ENCODE assay signal across 8 cellular contexts in genomic region chr1:146050652-146050963, GRCh38. TPM values are rescaled to one million over a fixed set of nuclear protein-coding genes. Genes with fewer than 3 reads are reported as not detected.
DNase-seq lines count a peak whose midpoint lies in the region; ATAC-seq and TF ChIP-seq lines count a peak whose summit lies in the region.
"Not testable (repeated sequence)": the region's sequence is repeated elsewhere in the genome, so short reads cannot be mapped to it uniquely, and the experiment has no call there.

No MANE protein-coding gene starts in this region.

- H3F3A ChIP-seq in DOHH2 (ENCODE audit: control insufficient read depth, insufficient read depth), result peaks cover 10% of the 10 kb centered on the region
- H3F3A ChIP-seq in PC-3 (ENCODE audit: low read length, unreplicated experiment), result not testable (repeated sequence)

- not testable (repeated sequence) for H3K36me3 Mint-ChIP-seq in activated CD4-positive, alpha-beta T cell treated with anti-CD3 and anti-CD28 coated beads, Interleukin-2, amount 10 ng/mL, durations not matched to agents 7 days and 5 days (ENCODE audit: low read depth); natural killer cell

- not testable (repeated sequence) for TF ChIP-seq EP300 in stomach (IDR thresholded peaks at IDR 0.05)

- H3K4me2 ChIP-seq in DOHH2 (ENCODE audit: low read length) (peak overlapping the region; percentile 19; the same call in 1 of the 2 replicates), PC-3 (ENCODE audit: low read length) (peak overlapping the region; percentile 60)

- peak overlapping the region; percentile 99 for H3K27ac ChIP-seq in 22Rv1
- H3K27ac ChIP-seq in DOHH2 (ENCODE audit: low read depth, low read length), result not testable (repeated sequence)
- H3K27ac ChIP-seq in PC-3 (ENCODE audit: low read length), result 0 out of 2 replicates have a peak overlapping the region, but pooled peaks have one; percentile 79
- H3K27ac ChIP-seq in body of pancreas, result peak overlapping the region in 3 of 4 donors; percentile 16 to 83 (median 53)
- H3K27ac ChIP-seq in stomach, result peak overlapping the region in 3 of 5 donors; percentile 7 to 91 (median 88)

- POLR2A ChIA-PET in PC-3 (lab: Charles Lee; ENCODE audit: unreplicated experiment); activated CD4-positive, alpha-beta T cell treated with anti-CD3 and anti-CD28 coated beads, Interleukin-2, amount 10 ng/mL, durations not matched to agents 7 days and 5 days (lab: Charles Lee): not testable (repeated sequence)

- not testable (repeated sequence) for H2AFZ ChIP-seq in PC-3 (ENCODE audit: low read length)

- not testable (repeated sequence) for H3K79me2 ChIP-seq in DOHH2 (ENCODE audit: control insufficient read depth, low read length); PC-3 (ENCODE audit: low read length)

- H3K36me3 ChIP-seq in DOHH2 (ENCODE audit: control insufficient read depth, low read length); PC-3 (ENCODE audit: low read depth, low read length); body of pancreas (replicated peaks in 1 of 2; ENCODE audit: insufficient read depth in 1 of 2, low read depth in 2 of 2); stomach: not testable (repeated sequence)

- not testable (repeated sequence) for TF ChIP-seq CTCF in 22Rv1 (IDR thresholded peaks at IDR 0.05); DOHH2 (IDR thresholded peaks at IDR 0.05; ENCODE audit: low read depth, low read length, poor library complexity, severe bottlenecking); PC-3 (conservative IDR thresholded peaks at IDR 0.05; ENCODE audit: low read depth, low read length); body of pancreas (IDR thresholded peaks at IDR 0.05); natural killer cell (IDR thresholded peaks at IDR 0.05); stomach (IDR thresholded peaks at IDR 0.05)

- CTCF ChIA-PET in PC-3 (lab: Charles Lee), result interaction anchor here (1.9 kb wide), 1 partner anchor 18 kb away, joined by 7 read pairs; no protein-coding TSS in a partner anchor
- CTCF ChIA-PET in activated CD4-positive, alpha-beta T cell treated with anti-CD3 and anti-CD28 coated beads, Interleukin-2, amount 10 ng/mL, durations not matched to agents 7 days and 5 days (lab: Charles Lee), result interaction anchor here (2.1 kb wide), 1 partner anchor 14 kb away, joined by 10 read pairs; no protein-coding TSS in a partner anchor

- not testable (repeated sequence) for H3K9me3 ChIP-seq in DOHH2 (ENCODE audit: control insufficient read depth, insufficient read depth, low read length); PC-3 (ENCODE audit: low read length); body of pancreas; stomach

- not testable (repeated sequence) for TF ChIP-seq POLR2A in body of pancreas (IDR thresholded peaks at IDR 0.05); stomach (IDR thresholded peaks at IDR 0.05)

- not testable (repeated sequence) for H3K4me3 Mint-ChIP-seq in activated CD4-positive, alpha-beta T cell treated with anti-CD3 and anti-CD28 coated beads, Interleukin-2, amount 10 ng/mL, durations not matched to agents 7 days and 5 days; natural killer cell

- H3K27me3 ChIP-seq in DOHH2 (ENCODE audit: control insufficient read depth, low read length); PC-3 (ENCODE audit: low read length); body of pancreas; stomach: not testable (repeated sequence)

- not testable (repeated sequence) for H3K4me3 ChIP-seq in DOHH2 (ENCODE audit: low read length); body of pancreas; stomach
- peak overlapping the region; percentile 27; the same call in 1 of the 2 replicates for H3K4me3 ChIP-seq in PC-3 (ENCODE audit: low read length)

- not testable (repeated sequence) for H3K9ac ChIP-seq in PC-3 (ENCODE audit: low read length)

- 56 to 61% methylated on average over 3 of the region's 3 CpGs for WGBS in body of pancreas, 2 donors
- WGBS in stomach, 5 donors, result 26 to 51% (median 47%) methylated on average over 3 of the region's 3 CpGs

- H4K20me1 ChIP-seq in DOHH2 (ENCODE audit: control insufficient read depth, insufficient read depth, low read depth, low read length); PC-3 (ENCODE audit: low read length): not testable (repeated sequence)

- not testable (repeated sequence) for DNase-seq in PC-3; activated CD4-positive, alpha-beta T cell treated with anti-CD3 and anti-CD28 coated beads, Interleukin-2, amount 10 ng/mL, durations not matched to agents 7 days and 5 days; body of pancreas; natural killer cell; stomach
- DNase-seq in left colon, result peak in 1 of 2 donors; percentile 18

- H3K9me3 Mint-ChIP-seq in activated CD4-positive, alpha-beta T cell treated with anti-CD3 and anti-CD28 coated beads, Interleukin-2, amount 10 ng/mL, durations not matched to agents 7 days and 5 days; natural killer cell: not testable (repeated sequence)

- not testable (repeated sequence) for H3K9me2 ChIP-seq in DOHH2 (replicated peaks; ENCODE audit: control insufficient read depth, low read length); PC-3 (replicated peaks; ENCODE audit: low read length)

- H3K27ac Mint-ChIP-seq in activated CD4-positive, alpha-beta T cell treated with anti-CD3 and anti-CD28 coated beads, Interleukin-2, amount 10 ng/mL, durations not matched to agents 7 days and 5 days, result peak overlapping the region; percentile 6
- H3K27ac Mint-ChIP-seq in natural killer cell, result peak overlapping the region; percentile 13 to 35

- H3K4me1 ChIP-seq in DOHH2 (ENCODE audit: control insufficient read depth, low read length); PC-3 (ENCODE audit: insufficient read depth, low read length): not testable (repeated sequence)
- H3K4me1 ChIP-seq in body of pancreas, result peaks cover 20% of the 10 kb centered on the region
- H3K4me1 ChIP-seq in stomach, result peaks cover 0 to 22% (median 9%) of the 10 kb centered on the region in 4 donors

- not testable (repeated sequence) for BruUV-seq in PC-3 (replicated peaks; lab: Mats Ljungman, UMichigan)

- ATAC-seq in PC-3, body of pancreas, natural killer cell: not testable (repeated sequence)
- ATAC-seq in left colon, result peak; percentile 62

- not testable (repeated sequence) for H3K27me3 Mint-ChIP-seq in activated CD4-positive, alpha-beta T cell treated with anti-CD3 and anti-CD28 coated beads, Interleukin-2, amount 10 ng/mL, durations not matched to agents 7 days and 5 days; natural killer cell (ENCODE audit: low read depth in 2 of 2)

- peaks cover 39% of the 10 kb centered on the region for H3K4me1 Mint-ChIP-seq in activated CD4-positive, alpha-beta T cell treated with anti-CD3 and anti-CD28 coated beads, Interleukin-2, amount 10 ng/mL, durations not matched to agents 7 days and 5 days
- H3K4me1 Mint-ChIP-seq in natural killer cell, result peaks cover 0 to 27% of the 10 kb centered on the region in 2 donors

- intact Hi-C loops in PC-3 (cut with micrococcal nuclease); body of pancreas (cut with DNase I); left colon (cut with DNase I, micrococcal nuclease); natural killer cell (cut with micrococcal nuclease); stomach (cut with DNase I; ENCODE audit: low total_unique reads): not testable (repeated sequence)

RNA-seq across cellular contexts. Expression of gene HJV, which starts 29.1 kb away (rescaled TPM):
- total RNA-seq in PC-3 (2014; rRNA removed) (not detected in 2 replicates), body of pancreas (not detected), left colon (not detected), natural killer cell (not detected), stomach (not detected)
- total RNA-seq in activated CD4-positive, alpha-beta T cell treated with anti-CD3 and anti-CD28 coated beads, Interleukin-2, amount 10 ng/mL, durations not matched to agents 7 days and 5 days, result not detected
- not detected for polyA plus RNA-seq in stomach

RNA-seq across cellular contexts. Expression of gene TXNIP, which starts 54.2 kb away (rescaled TPM):
- 45.3 and 66.6 TPM in 2 replicates for total RNA-seq in PC-3 (2014; rRNA removed)
- 100 to 1,000 TPM; 240 to 262 TPM for total RNA-seq in activated CD4-positive, alpha-beta T cell treated with anti-CD3 and anti-CD28 coated beads, Interleukin-2, amount 10 ng/mL, durations not matched to agents 7 days and 5 days
- 100 to 1,000 TPM; 414 to 820 TPM for total RNA-seq in body of pancreas
- 100 to 1,000 TPM; 550 to 720 TPM for total RNA-seq in left colon
- total RNA-seq in natural killer cell, result 1,000 to 10,000 TPM in 2 of 3 donors, 100 to 1,000 TPM in 1; 984 to 1,724 (median 1,422) TPM
- 1,000 to 10,000 TPM in 3 of 5 donors, 100 to 1,000 TPM in 2; 204 to 3,386 (median 1,054) TPM for total RNA-seq in stomach
- polyA plus RNA-seq in stomach, result 100 to 1,000 TPM; 217 to 613 (median 334) TPM
